8 cellular contexts compared by ENCODE assay signal in genomic region chr1:209884665-209885117, GRCh38.
DNase-seq lines count a peak whose midpoint lies in the region; ATAC-seq lines count a peak whose summit lies in the region.

No MANE protein-coding gene starts in this region.

- ATAC-seq in GM21360 (IDR thresholded peaks at IDR 0.05; ENCODE audit: unreplicated experiment) (peak; percentile 94), HG03521 (IDR thresholded peaks at IDR 0.05; ENCODE audit: unreplicated experiment) (peak; percentile 72)

- DNase-seq in COLO829 (ENCODE audit: low spot score) (peak; percentile 97), glomerular visceral epithelial cell (ENCODE audit: extremely low spot score) (peak; percentile 99), D341Med (ENCODE audit: low spot score) (no peak), DMS114 treated with DMSO at 0.1 percent for 48 hours (lab: John Stamatoyannopoulos, UW; ENCODE audit: unreplicated experiment) (no peak)
- DNase-seq in activated CD4-positive, alpha-beta T cell treated with anti-CD3 and anti-CD28 coated beads for 48 hours: peak; percentile 75
- peak; percentile 41 for DNase-seq in stimulated activated CD4-positive, alpha-beta T cell treated with anti-CD3 and anti-CD28 coated beads, Interleukin-4, amount 100 ng/mL, for 1 hour

Comparison
In these comparisons a context has a peak if more than half of its experiments do, and no peak if none do; other contexts are left out.
1. DNase-seq: peak in COLO829 (single experiment), activated CD4-positive, alpha-beta T cell treated with anti-CD3 and anti-CD28 coated beads for 48 hours (single experiment), glomerular visceral epithelial cell (single experiment) and stimulated activated CD4-positive, alpha-beta T cell treated with anti-CD3 and anti-CD28 coated beads, Interleukin-4, amount 100 ng/mL, for 1 hour (single experiment); none in D341Med (single experiment) and DMS114 treated with DMSO at 0.1 percent for 48 hours (single experiment).